18 cellular contexts compared by ENCODE assay signal in the genomic region with DNA sequence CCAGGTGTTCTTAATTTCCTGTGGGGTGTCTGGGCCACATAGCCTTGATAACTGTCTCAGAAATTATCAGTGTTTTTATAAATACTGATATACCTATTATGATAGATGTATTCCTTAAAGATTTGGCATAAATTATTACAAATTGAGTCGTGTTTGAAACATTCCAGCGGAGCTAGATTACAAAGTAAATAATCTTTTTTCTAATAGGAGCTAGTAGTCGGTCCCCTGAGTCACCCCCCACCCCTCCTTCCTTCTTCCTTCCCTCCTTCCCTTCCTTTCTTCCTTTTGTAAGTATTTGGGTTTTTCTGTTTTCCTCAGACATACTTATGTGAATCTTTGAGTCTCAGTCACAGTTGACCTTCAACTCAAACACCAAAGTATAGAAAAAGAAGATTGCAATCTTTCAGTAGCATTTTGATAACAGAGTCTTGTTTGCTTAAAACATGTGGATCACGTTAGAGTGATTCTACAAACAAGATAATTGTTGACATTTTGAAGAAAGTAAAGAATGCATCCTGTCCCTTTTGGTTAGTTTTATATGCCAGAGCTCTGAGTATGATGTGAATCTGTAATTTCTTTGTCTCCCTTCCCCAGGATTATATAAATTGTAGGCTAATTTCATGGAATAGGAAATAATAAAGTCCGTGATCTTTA.
"Had no signal": no experiment of that assay in that cellular context is flagged by ENCODE, and none has a peak within 500 bp of the region (broad histone marks: within the 10 kb centered on the region; RNA-seq: fewer than 3 reads in every experiment).

No MANE protein-coding gene starts in this region.

- H3K9me3 ChIP-seq: mucosa of descending colon, ovary, right atrium auricular region, stomach, thoracic aorta, transverse colon had no signal

- H3K9me3 Mint-ChIP-seq: naive thymus-derived CD8-positive, alpha-beta T cell; neural progenitor cell had no signal

- FAIRE-seq: colon, endothelial cell of umbilical vein, small intestine had no signal

- H3K36me3 Mint-ChIP-seq: neural progenitor cell had no signal

- H3K27me3 Mint-ChIP-seq: naive thymus-derived CD8-positive, alpha-beta T cell had no signal

- H3K27ac Mint-ChIP-seq: neural progenitor cell had no signal

- H3K4me2 ChIP-seq: hepatocyte, neural progenitor cell had no signal

- H3K4me1 ChIP-seq: neural progenitor cell, right atrium auricular region had no signal

- H3K4me1 Mint-ChIP-seq: neural progenitor cell had no signal

- H3K4me3 Mint-ChIP-seq: naive thymus-derived CD8-positive, alpha-beta T cell; neural progenitor cell had no signal

- H3K36me3 ChIP-seq: neural progenitor cell, ovary, right atrium auricular region, thoracic aorta, transverse colon had no signal

- H3K4me3 ChIP-seq: hepatocyte, mucosa of descending colon, neural progenitor cell, ovary, right atrium auricular region, stomach, thoracic aorta, transverse colon had no signal

- H3K27ac ChIP-seq: hepatocyte, neural progenitor cell, ovary, right atrium auricular region, stomach, thoracic aorta, transverse colon had no signal

- H2AFZ ChIP-seq: hepatocyte, neural progenitor cell had no signal

- H3K79me2 ChIP-seq: hepatocyte had no signal

- H3K27me3 ChIP-seq: hepatocyte, neural progenitor cell, ovary, right atrium auricular region, stomach, transverse colon had no signal

- DNase-seq: dermis blood vessel endothelial cell; foreskin melanocyte; head of caudate nucleus; mucosa of descending colon; naive thymus-derived CD8-positive, alpha-beta T cell; nucleus accumbens; ovary; small intestine; stimulated activated CD4-positive, alpha-beta T cell treated with anti-CD3 and anti-CD28 coated beads, Interleukin-12 subunit alpha, Interleukin-12 subunit beta, amount 100 ng/mL, for 4 hours; stomach; substantia nigra; transverse colon had no signal

- ATAC-seq: mucosa of descending colon; naive thymus-derived CD8-positive, alpha-beta T cell had no signal

- H3K9ac ChIP-seq: neural progenitor cell had no signal
